Comparison of ENCODE assay signal across 27 cellular contexts in genomic region chr3:152313914-152314313, GRCh38. TPM values are rescaled to one million over a fixed set of nuclear protein-coding genes. Genes with fewer than 3 reads are reported as not detected.
A peak's percentile ranks its signal among the peaks of the same experiment; 100 is the strongest.
DNase-seq lines count a peak whose midpoint lies in the region; ATAC-seq and TF ChIP-seq lines count a peak whose summit lies in the region.
"Had no signal": no experiment of that assay in that cellular context is flagged by ENCODE, and none has a peak within 500 bp of the region (broad histone marks: within the 10 kb centered on the region; RNA-seq: fewer than 3 reads in every experiment).

No MANE protein-coding gene starts in this region.

- no peak for DNase-seq in activated naive CD8-positive, alpha-beta T cell treated with anti-CD3 and anti-CD28 coated beads, Interleukin-2, amount 50 U/mL, for 24 hours
- no peak for DNase-seq in activated CD8-positive, alpha-beta T cell treated with anti-CD3 and anti-CD28 coated beads for 36 hours
- DNase-seq in memory B cell (ENCODE audit: low spot score in 2 of 2) = no peak
- no peak for DNase-seq in tibial artery
- no peak for DNase-seq in type B pancreatic cell (ENCODE audit: extremely low spot score, unreplicated experiment)
- no peak for DNase-seq in T-helper 9 cell
- DNase-seq in left colon = no peak
- DNase-seq: activated naive CD8-positive, alpha-beta T cell treated with anti-CD3 and anti-CD28 coated beads, Interleukin-2, amount 10 ng/mL, durations not matched to agents 7 days and 5 days; brain microvascular endothelial cell; COR-L47; dermis blood vessel endothelial cell; foreskin keratinocyte; HCEC 1CT; IMR-90; mesendoderm; MG63; NCI-H1694 treated with DMSO at 0.1 percent for 48 hours; NCI-H82; PC-9; SJCRH30; stimulated activated CD4-positive, alpha-beta T cell treated with anti-CD3 and anti-CD28 coated beads, Interleukin-4, amount 100 ng/mL, for 1 hour had no signal

- CTCF ChIA-PET in activated CD8-positive, alpha-beta T cell treated with anti-CD3 and anti-CD28 coated beads for 36 hours (lab: Charles Lee) = interaction anchor here (1.1 to 2.2 kb wide), 2 partner anchors 12 to 14 kb away, joined by 4 to 5 read pairs; no protein-coding TSS in a partner anchor

- H3K27ac ChIP-seq in tibial artery = peak overlapping the region; percentile 71 to 75
- H3K27ac ChIP-seq: brain microvascular endothelial cell, epithelial cell of prostate, foreskin keratinocyte, PC-9, prostate gland, SJCRH30 had no signal

- peaks cover 0 to 98% (median 53%) of the 10 kb centered on the region in 4 donors for H3K4me1 ChIP-seq in tibial artery
- H3K4me1 ChIP-seq: prostate gland had no signal

- intact Hi-C loops in activated CD8-positive, alpha-beta T cell treated with anti-CD3 and anti-CD28 coated beads for 36 hours (cut with micrococcal nuclease) = no loop called here
- intact Hi-C loops in tibial artery (cut with DNase I; ENCODE audit: low total_unique reads) (no loop called here), left colon (cut with DNase I, micrococcal nuclease) (no loop called here)

- H3K36me3 Mint-ChIP-seq in activated naive CD8-positive, alpha-beta T cell = peaks cover 13% of the 10 kb centered on the region
- peaks cover 30% of the 10 kb centered on the region for H3K36me3 Mint-ChIP-seq in activated naive CD8-positive, alpha-beta T cell treated with anti-CD3 and anti-CD28 coated beads, Interleukin-2, amount 50 U/mL, for 24 hours (ENCODE audit: low read depth)
- H3K36me3 Mint-ChIP-seq in activated CD8-positive, alpha-beta T cell treated with anti-CD3 and anti-CD28 coated beads for 36 hours (ENCODE audit: low read depth) = peaks cover 45% of the 10 kb centered on the region
- H3K36me3 Mint-ChIP-seq in memory B cell (peaks cover 18% of the 10 kb centered on the region), type B pancreatic cell (peaks cover 12% of the 10 kb centered on the region)

- H3K9me3 ChIP-seq in tibial artery = no peaks in the 10 kb centered on the region
- H3K9me3 ChIP-seq: MG63, prostate gland, SJCRH30 had no signal

- peak overlapping the region; percentile 88 for H3K27ac Mint-ChIP-seq in activated naive CD8-positive, alpha-beta T cell
- H3K27ac Mint-ChIP-seq in activated naive CD8-positive, alpha-beta T cell treated with anti-CD3 and anti-CD28 coated beads, Interleukin-2, amount 50 U/mL, for 24 hours = no peak overlapping the region
- peak overlapping the region; percentile 72 for H3K27ac Mint-ChIP-seq in activated CD8-positive, alpha-beta T cell treated with anti-CD3 and anti-CD28 coated beads for 36 hours
- H3K27ac Mint-ChIP-seq in memory B cell = peak overlapping the region; percentile 82
- no peak overlapping the region for H3K27ac Mint-ChIP-seq in type B pancreatic cell
- H3K27ac Mint-ChIP-seq: activated naive CD8-positive, alpha-beta T cell treated with anti-CD3 and anti-CD28 coated beads, Interleukin-2, amount 10 ng/mL, durations not matched to agents 7 days and 5 days; T-helper 2 cell treated with Interferon-gamma antibody and Interleukin-4, amounts not matched to agents 5 μg/mL and 100 μg/mL, for 36 hours had no signal

- TF ChIP-seq CTCF in activated CD8-positive, alpha-beta T cell treated with anti-CD3 and anti-CD28 coated beads for 36 hours (IDR thresholded peaks at IDR 0.05) = no peak
- TF ChIP-seq CTCF in tibial artery (IDR thresholded peaks at IDR 0.05) (no peak), type B pancreatic cell (conservative IDR thresholded peaks at IDR 0.05) (no peak)

- H3K27me3 ChIP-seq in tibial artery = no peaks in the 10 kb centered on the region
- H3K27me3 ChIP-seq: brain microvascular endothelial cell, foreskin keratinocyte, MG63, SJCRH30 had no signal

- ATAC-seq in activated naive CD8-positive, alpha-beta T cell treated with anti-CD3 and anti-CD28 coated beads, Interleukin-2, amount 50 U/mL, for 24 hours = no peak
- ATAC-seq in activated CD8-positive, alpha-beta T cell treated with anti-CD3 and anti-CD28 coated beads for 36 hours = no peak
- ATAC-seq in memory B cell (ENCODE audit: low read depth) (no peak), left colon (no peak)
- ATAC-seq: foreskin keratinocyte had no signal

- H3K4me3 Mint-ChIP-seq in activated naive CD8-positive, alpha-beta T cell = no peak overlapping the region
- no peak overlapping the region for H3K4me3 Mint-ChIP-seq in activated naive CD8-positive, alpha-beta T cell treated with anti-CD3 and anti-CD28 coated beads, Interleukin-2, amount 50 U/mL, for 24 hours
- H3K4me3 Mint-ChIP-seq in activated CD8-positive, alpha-beta T cell treated with anti-CD3 and anti-CD28 coated beads for 36 hours = no peak overlapping the region
- H3K4me3 Mint-ChIP-seq in memory B cell (no peak overlapping the region), type B pancreatic cell (no peak overlapping the region)
- H3K4me3 Mint-ChIP-seq: activated naive CD8-positive, alpha-beta T cell treated with anti-CD3 and anti-CD28 coated beads, Interleukin-2, amount 10 ng/mL, durations not matched to agents 7 days and 5 days; neural crest cell; T-helper 2 cell treated with Interferon-gamma antibody and Interleukin-4, amounts not matched to agents 5 μg/mL and 100 μg/mL, for 36 hours had no signal

- no peaks in the 10 kb centered on the region for H3K9me3 Mint-ChIP-seq in activated naive CD8-positive, alpha-beta T cell (ENCODE audit: low read depth)
- H3K9me3 Mint-ChIP-seq in activated naive CD8-positive, alpha-beta T cell treated with anti-CD3 and anti-CD28 coated beads, Interleukin-2, amount 50 U/mL, for 24 hours = no peaks in the 10 kb centered on the region
- peaks cover 2% of the 10 kb centered on the region for H3K9me3 Mint-ChIP-seq in activated CD8-positive, alpha-beta T cell treated with anti-CD3 and anti-CD28 coated beads for 36 hours
- H3K9me3 Mint-ChIP-seq in memory B cell = no peaks in the 10 kb centered on the region
- no peaks in the 10 kb centered on the region for H3K9me3 Mint-ChIP-seq in type B pancreatic cell
- H3K9me3 Mint-ChIP-seq: activated naive CD8-positive, alpha-beta T cell treated with anti-CD3 and anti-CD28 coated beads, Interleukin-2, amount 10 ng/mL, durations not matched to agents 7 days and 5 days; neural crest cell; T-helper 2 cell treated with Interferon-gamma antibody and Interleukin-4, amounts not matched to agents 5 μg/mL and 100 μg/mL, for 36 hours had no signal

- H3K27me3 Mint-ChIP-seq in activated naive CD8-positive, alpha-beta T cell = no peaks in the 10 kb centered on the region
- no peaks in the 10 kb centered on the region for H3K27me3 Mint-ChIP-seq in activated naive CD8-positive, alpha-beta T cell treated with anti-CD3 and anti-CD28 coated beads, Interleukin-2, amount 50 U/mL, for 24 hours
- H3K27me3 Mint-ChIP-seq in activated CD8-positive, alpha-beta T cell treated with anti-CD3 and anti-CD28 coated beads for 36 hours = no peaks in the 10 kb centered on the region
- no peaks in the 10 kb centered on the region for H3K27me3 Mint-ChIP-seq in memory B cell
- H3K27me3 Mint-ChIP-seq in type B pancreatic cell = no peaks in the 10 kb centered on the region
- H3K27me3 Mint-ChIP-seq: activated naive CD8-positive, alpha-beta T cell treated with anti-CD3 and anti-CD28 coated beads, Interleukin-2, amount 10 ng/mL, durations not matched to agents 7 days and 5 days had no signal

- peaks cover 76% of the 10 kb centered on the region for H3K4me1 Mint-ChIP-seq in activated naive CD8-positive, alpha-beta T cell (ENCODE audit: low read depth)
- peaks cover 78% of the 10 kb centered on the region for H3K4me1 Mint-ChIP-seq in activated naive CD8-positive, alpha-beta T cell treated with anti-CD3 and anti-CD28 coated beads, Interleukin-2, amount 50 U/mL, for 24 hours
- H3K4me1 Mint-ChIP-seq in activated CD8-positive, alpha-beta T cell treated with anti-CD3 and anti-CD28 coated beads for 36 hours (ENCODE audit: low read depth) = peaks cover 74% of the 10 kb centered on the region
- H3K4me1 Mint-ChIP-seq in memory B cell = peaks cover 35% of the 10 kb centered on the region
- H3K4me1 Mint-ChIP-seq in type B pancreatic cell (ENCODE audit: unreplicated experiment) = peaks cover 22% of the 10 kb centered on the region

- H3K4me3 ChIP-seq in tibial artery = no peak overlapping the region
- H3K4me3 ChIP-seq: MG63, PC-9, prostate gland, SJCRH30, smooth muscle cell had no signal

- no peaks in the 10 kb centered on the region for H3K36me3 ChIP-seq in tibial artery
- H3K36me3 ChIP-seq: brain microvascular endothelial cell, prostate gland had no signal

- POLR2A ChIA-PET in activated CD8-positive, alpha-beta T cell treated with anti-CD3 and anti-CD28 coated beads for 36 hours (lab: Charles Lee) = interaction anchor here (0.6 to 0.7 kb wide), 2 partner anchors 29 to 1576 kb away, joined by 3 to 4 read pairs; no protein-coding TSS in a partner anchor

RNA-seq across cellular contexts. Expression of gene MBNL1, which starts 45.2 kb away (rescaled TPM):
- total RNA-seq in activated CD8-positive, alpha-beta T cell treated with anti-CD3 and anti-CD28 coated beads for 36 hours = 100 to 1,000 TPM; 341 to 360 TPM
- total RNA-seq in type B pancreatic cell (ENCODE audit: low replicate concordance) (61.2 and 69.4 TPM in 2 replicates), left colon (100 to 1,000 TPM; 154 to 183 TPM)

Comparison
In these comparisons a context has a peak if more than half of its experiments do, and no peak if none do; other contexts are left out.
1. H3K27ac Mint-ChIP-seq: peak in activated naive CD8-positive, alpha-beta T cell (single experiment), activated CD8-positive, alpha-beta T cell treated with anti-CD3 and anti-CD28 coated beads for 36 hours (single experiment) and memory B cell (single experiment); none in activated naive CD8-positive, alpha-beta T cell treated with anti-CD3 and anti-CD28 coated beads, Interleukin-2, amount 50 U/mL, for 24 hours (single experiment) and type B pancreatic cell (single experiment).